In the genomic region with DNA sequence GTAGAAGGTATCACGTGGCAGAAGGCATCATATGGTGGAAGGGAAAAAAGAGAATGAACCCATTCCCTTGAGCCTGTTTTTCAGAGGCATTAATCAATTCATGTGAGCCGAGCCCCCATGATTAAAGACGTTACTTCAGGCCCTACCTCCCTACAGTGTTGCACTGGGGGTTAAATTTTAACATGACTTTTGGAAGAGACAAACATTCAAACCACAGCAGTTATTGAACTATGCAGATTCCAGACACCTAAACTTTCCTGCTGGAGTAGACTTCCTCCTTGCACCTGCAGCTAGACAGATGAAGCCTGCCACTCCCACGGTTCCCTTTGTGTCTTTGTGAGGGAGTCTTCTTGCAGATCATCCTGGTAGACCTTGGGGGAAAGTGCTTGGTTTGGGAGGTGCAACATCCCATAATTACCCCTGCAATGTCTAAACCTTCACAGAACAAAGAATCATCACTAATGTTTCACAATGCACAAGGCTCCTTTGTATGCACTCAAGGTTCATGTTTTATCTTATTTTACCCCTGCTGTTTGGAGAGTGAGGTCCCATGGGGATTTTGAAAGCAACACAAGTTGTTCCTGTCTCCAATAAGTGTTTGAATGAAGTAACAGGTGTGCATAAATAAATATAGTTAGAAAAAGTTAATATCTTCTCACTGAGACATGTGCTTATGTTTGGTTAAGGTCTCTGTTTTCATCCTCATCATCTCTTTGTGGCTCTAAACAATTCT, we compare ENCODE assay signal across 21 cellular contexts.
DNase-seq lines count a peak whose midpoint lies in the region; ATAC-seq, FAIRE-seq and TF ChIP-seq lines count a peak whose summit lies in the region.
"Had no signal": no experiment of that assay in that cellular context is flagged by ENCODE, and none has a peak within 500 bp of the region (broad histone marks: within the 10 kb centered on the region; RNA-seq: fewer than 3 reads in every experiment).

No MANE protein-coding gene starts in this region.

- H3K27ac ChIP-seq in Karpas-422 (ENCODE audit: low read length): peak overlapping the region; percentile 96
- H3K27ac ChIP-seq in esophagus muscularis mucosa (replicated peaks in 1 of 4): no peak overlapping the region
- H3K27ac ChIP-seq in right atrium auricular region: no peak overlapping the region
- H3K27ac ChIP-seq: pancreas, SJSA1 had no signal

- no peak for TF ChIP-seq EP300 in esophagus muscularis mucosa (IDR thresholded peaks at IDR 0.05)

- H3K4me3 ChIP-seq in Karpas-422 (ENCODE audit: low read length) (peak overlapping the region; percentile 17), esophagus muscularis mucosa (no peak overlapping the region), right atrium auricular region (no peak overlapping the region)
- H3K4me3 ChIP-seq: mucosa of descending colon, pancreas, SJSA1, tibial nerve had no signal

- H3K36me3 ChIP-seq in Karpas-422 (ENCODE audit: insufficient read depth, low read length) (no peaks in the 10 kb centered on the region), esophagus muscularis mucosa (no peaks in the 10 kb centered on the region), right atrium auricular region (no peaks in the 10 kb centered on the region)
- H3K36me3 ChIP-seq: pancreas, SJSA1, tibial nerve had no signal

- peaks cover 3% of the 10 kb centered on the region for H3K9me3 Mint-ChIP-seq in Calu3 (ENCODE audit: low read depth, unreplicated experiment)
- no peaks in the 10 kb centered on the region for H3K9me3 Mint-ChIP-seq in activated T-helper 17 cell treated with anti-CD3 and anti-CD28 coated beads, Interleukin-2, amount 50 U/mL, for 72 hours
- H3K9me3 Mint-ChIP-seq: endodermal cell had no signal

- ATAC-seq in activated T-helper 17 cell treated with anti-CD3 and anti-CD28 coated beads, Interleukin-2, amount 50 U/mL, for 72 hours (replicated peaks): no peak
- ATAC-seq: left colon, mucosa of descending colon had no signal

- no peaks in the 10 kb centered on the region for H3K36me3 Mint-ChIP-seq in Calu3 (ENCODE audit: insufficient read depth, unreplicated experiment)
- H3K36me3 Mint-ChIP-seq in activated T-helper 17 cell treated with anti-CD3 and anti-CD28 coated beads, Interleukin-2, amount 50 U/mL, for 72 hours (ENCODE audit: low read depth): no peaks in the 10 kb centered on the region

- FAIRE-seq in GM12892 (lab: Jason Lieb, UNC): peak; percentile 72
- FAIRE-seq: pancreas, small intestine had no signal

- CTCF ChIA-PET in Calu3 (lab: Charles Lee): interaction anchor here (1.0 to 1.7 kb wide), 3 partner anchors 71 to 153 kb away, joined by 3 to 6 read pairs (median 3); partner anchors contain the start of gene CCR1

- WGBS in esophagus muscularis mucosa: 69% methylated on average over 4 of the region's 4 CpGs

- peaks cover 81% of the 10 kb centered on the region for H3K4me1 ChIP-seq in Karpas-422 (ENCODE audit: low read length)
- peaks cover 1 to 12% (median 4%) of the 10 kb centered on the region in 4 donors for H3K4me1 ChIP-seq in esophagus muscularis mucosa
- no peaks in the 10 kb centered on the region for H3K4me1 ChIP-seq in right atrium auricular region
- H3K4me1 ChIP-seq: pancreas had no signal

- H3K4me2 ChIP-seq in Karpas-422 (ENCODE audit: low read depth, low read length, poor library complexity, severe bottlenecking): peak overlapping the region; percentile 63

- H3K27ac Mint-ChIP-seq in Calu3 (ENCODE audit: unreplicated experiment): peak overlapping the region; percentile 85
- no peak overlapping the region for H3K27ac Mint-ChIP-seq in activated T-helper 17 cell treated with anti-CD3 and anti-CD28 coated beads, Interleukin-2, amount 50 U/mL, for 72 hours
- H3K27ac Mint-ChIP-seq: endodermal cell had no signal

- peaks cover 50% of the 10 kb centered on the region for H3K4me1 Mint-ChIP-seq in Calu3 (ENCODE audit: low read depth, unreplicated experiment)
- H3K4me1 Mint-ChIP-seq in activated T-helper 17 cell treated with anti-CD3 and anti-CD28 coated beads, Interleukin-2, amount 50 U/mL, for 72 hours: peaks cover 15% of the 10 kb centered on the region
- H3K4me1 Mint-ChIP-seq: endodermal cell had no signal

- DNase-seq in Calu3 (peak; percentile 28), GM12892 (ENCODE audit: insufficient read length) (no peak), Karpas-422 (peak; percentile 58), esophagus muscularis mucosa (ENCODE audit: extremely low spot score) (peak; percentile 21), right atrium auricular region (ENCODE audit: low spot score) (no peak), NCI-H774 (lab: John Stamatoyannopoulos, UW) (no peak), NCI-H1436 (lab: John Stamatoyannopoulos, UW) (no peak)
- DNase-seq: activated CD4-positive, alpha-beta T cell treated with anti-CD3 and anti-CD28 coated beads, Interleukin-2, amount 50 U/mL, for 1 hour; anterior cingulate cortex; cerebellar nuclear complex; DMS53; endodermal cell; left colon; mucosa of descending colon; NCI-H2171 treated with DMSO at 0.1 percent for 48 hours; pancreas; small intestine had no signal

- H3K9me2 ChIP-seq in Karpas-422 (replicated peaks; ENCODE audit: insufficient read depth, low read length): no peaks in the 10 kb centered on the region

- no peaks in the 10 kb centered on the region for H3K9me3 ChIP-seq in Karpas-422 (ENCODE audit: low read length)
- H3K9me3 ChIP-seq in esophagus muscularis mucosa: no peaks in the 10 kb centered on the region
- H3K9me3 ChIP-seq in right atrium auricular region: no peaks in the 10 kb centered on the region
- H3K9me3 ChIP-seq: mucosa of descending colon, pancreas, SJSA1, tibial nerve had no signal

- intact Hi-C loops in Calu3 (cut with micrococcal nuclease; ENCODE audit: unreplicated experiment): loop anchor here (5.0 kb wide), 1 partner anchor 70 kb away; no protein-coding TSS in a partner anchor
- intact Hi-C loops in esophagus muscularis mucosa (cut with DNase I): no loop called here

- H2AFZ ChIP-seq in Karpas-422 (ENCODE audit: low read length): no peak overlapping the region; the same call in 1 of the 2 replicates

- H3K27me3 ChIP-seq in Karpas-422 (ENCODE audit: low read length): no peaks in the 10 kb centered on the region
- H3K27me3 ChIP-seq in esophagus muscularis mucosa: no peaks in the 10 kb centered on the region
- no peaks in the 10 kb centered on the region for H3K27me3 ChIP-seq in right atrium auricular region
- H3K27me3 ChIP-seq: pancreas, SJSA1, tibial nerve had no signal

- BruUV-seq in Calu3 (replicated peaks; lab: Mats Ljungman, UMichigan): no TSS peak

- H3K79me2 ChIP-seq in Karpas-422 (ENCODE audit: low read length): no peaks in the 10 kb centered on the region

- TF ChIP-seq CTCF in Calu3 (IDR thresholded peaks at IDR 0.05; ENCODE audit: unreplicated experiment) (no peak), esophagus muscularis mucosa (IDR thresholded peaks at IDR 0.05) (no peak), right atrium auricular region (IDR thresholded peaks at IDR 0.05) (no peak)

- no peak for TF ChIP-seq POLR2A in GM12892 (IDR thresholded peaks at IDR 0.05; ENCODE audit: low read depth, low read length)
- TF ChIP-seq POLR2A in esophagus muscularis mucosa (IDR thresholded peaks at IDR 0.05; ENCODE audit: low read depth): no peak

- no peaks in the 10 kb centered on the region for H4K20me1 ChIP-seq in Karpas-422 (ENCODE audit: insufficient read depth, low read depth, low read length)

- peak overlapping the region; percentile 18 for H3K4me3 Mint-ChIP-seq in Calu3 (ENCODE audit: low read depth, unreplicated experiment)
- H3K4me3 Mint-ChIP-seq in activated T-helper 17 cell treated with anti-CD3 and anti-CD28 coated beads, Interleukin-2, amount 50 U/mL, for 72 hours: no peak overlapping the region
- H3K4me3 Mint-ChIP-seq: activated T-helper 1 cell treated with anti-CD3 and anti-CD28 coated beads, Interleukin-12 subunit alpha, Interleukin-12 subunit beta, Interleukin-2, Interleukin-4 antibody, amounts not matched to agents 30 ng/mL and 10 ng/mL and 1 ng/mL, durations not matched to agents 14 hours and 24 hours and 36 hours; endodermal cell had no signal

- H3K27me3 Mint-ChIP-seq in Calu3 (ENCODE audit: unreplicated experiment): no peaks in the 10 kb centered on the region
- H3K27me3 Mint-ChIP-seq in activated T-helper 17 cell treated with anti-CD3 and anti-CD28 coated beads, Interleukin-2, amount 50 U/mL, for 72 hours: peaks cover 3% of the 10 kb centered on the region

- peak overlapping the region; percentile 37 for H3K9ac ChIP-seq in Karpas-422 (ENCODE audit: low read length)

Comparison
In these comparisons a context has a peak if more than half of its experiments do, and no peak if none do; other contexts are left out.
1. DNase-seq: peak in Calu3 (single experiment), Karpas-422 (single experiment) and esophagus muscularis mucosa (single experiment); none in GM12892 (single experiment), right atrium auricular region (single experiment), NCI-H774 (single experiment) and NCI-H1436 (single experiment).